1 cellular context compared by ENCODE assay signal in the genomic region with DNA sequence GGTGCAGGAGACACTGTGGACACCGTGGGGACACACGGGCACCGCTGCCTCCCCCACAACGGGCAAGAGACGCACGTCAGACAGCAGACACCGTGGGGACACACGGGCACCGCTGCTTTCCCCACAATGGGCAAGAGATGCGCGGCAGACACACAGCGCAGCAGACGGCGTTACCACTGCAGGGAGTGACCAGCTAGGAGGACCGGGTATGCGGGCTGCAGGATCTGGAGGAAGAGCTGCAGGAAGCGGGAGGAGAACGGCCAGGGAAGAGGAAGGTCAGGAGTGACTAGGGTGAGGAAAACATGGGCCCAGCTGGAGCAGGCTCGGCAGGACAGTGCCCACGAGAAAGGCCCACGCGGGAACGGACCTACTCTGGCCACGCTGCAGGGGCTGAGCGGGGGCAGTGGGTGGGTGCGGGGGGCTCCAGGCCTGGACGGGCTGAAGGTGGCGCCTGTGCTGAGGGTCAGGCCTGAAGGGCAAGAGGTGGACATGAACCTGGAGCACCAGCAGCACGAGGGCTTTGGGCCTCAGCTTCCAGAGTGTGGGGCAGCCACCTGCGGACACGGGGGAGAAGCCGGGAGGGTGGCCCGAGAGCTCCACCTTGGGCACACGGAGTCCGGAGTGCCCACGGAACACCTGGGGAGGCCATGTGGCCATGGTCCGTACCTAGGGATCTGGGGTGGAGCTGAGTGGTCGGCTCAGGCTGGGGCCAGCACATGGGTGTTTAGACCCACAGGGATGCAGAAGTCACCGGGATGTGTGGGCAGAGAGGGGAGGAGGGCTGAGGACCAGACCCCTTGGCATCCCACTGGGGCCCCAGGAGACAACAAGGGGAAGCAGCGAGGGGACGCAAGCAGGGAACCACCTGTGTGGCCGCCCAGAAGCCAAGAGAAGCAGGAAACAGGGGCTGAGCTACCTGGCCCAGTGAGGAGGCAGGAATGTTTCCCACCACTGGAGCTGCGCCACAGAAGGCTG.
TF ChIP-seq lines count a peak whose summit lies in the region.

No MANE protein-coding gene starts in this region.

TF ChIP-seq in H1, 55 proteins besides CTCF, POLR2A, EP300 and RAD21:
- TF ChIP-seq PHF8 (conservative IDR thresholded peaks at IDR 0.05; ENCODE audit: low read depth, low read length) (no peak), SUZ12 (IDR thresholded peaks at IDR 0.05; ENCODE audit: low read length) (no peak), BRCA1 (IDR thresholded peaks at IDR 0.05; ENCODE audit: low read depth, low read length) (no peak), CHD1 (IDR thresholded peaks at IDR 0.05; ENCODE audit: low read depth, low read length) (no peak), CBX8 (IDR thresholded peaks at IDR 0.05; ENCODE audit: borderline replicate concordance, low read depth, low read length) (no peak), BCL11A (IDR thresholded peaks at IDR 0.05; ENCODE audit: low read depth in 2 of 2, low read length in 2 of 2) (no peak), NRF1 (IDR thresholded peaks at IDR 0.05; ENCODE audit: low read depth, low read length) (no peak), EGR1 (IDR thresholded peaks at IDR 0.05; ENCODE audit: borderline replicate concordance, low read depth, low read length) (no peak), ZNF274 (IDR thresholded peaks at IDR 0.05; ENCODE audit: borderline replicate concordance, extremely low read depth, low read length) (no peak), CEBPB (IDR thresholded peaks at IDR 0.05; ENCODE audit: low read depth, low read length) (no peak), SP4 (IDR thresholded peaks at IDR 0.05; ENCODE audit: low read length) (no peak), HDAC2 (IDR thresholded peaks at IDR 0.05; ENCODE audit: borderline replicate concordance in 1 of 2, low read depth in 2 of 2, low read length in 2 of 2) (no peak), YY1 (IDR thresholded peaks at IDR 0.05; ENCODE audit: low read depth, low read length) (no peak), JUND (IDR thresholded peaks at IDR 0.05; ENCODE audit: low read length) (no peak), BACH1 (IDR thresholded peaks at IDR 0.05; ENCODE audit: low read length) (no peak), TBP (IDR thresholded peaks at IDR 0.05; ENCODE audit: low read depth, low read length) (no peak)
- TF ChIP-seq, protein P1, sequence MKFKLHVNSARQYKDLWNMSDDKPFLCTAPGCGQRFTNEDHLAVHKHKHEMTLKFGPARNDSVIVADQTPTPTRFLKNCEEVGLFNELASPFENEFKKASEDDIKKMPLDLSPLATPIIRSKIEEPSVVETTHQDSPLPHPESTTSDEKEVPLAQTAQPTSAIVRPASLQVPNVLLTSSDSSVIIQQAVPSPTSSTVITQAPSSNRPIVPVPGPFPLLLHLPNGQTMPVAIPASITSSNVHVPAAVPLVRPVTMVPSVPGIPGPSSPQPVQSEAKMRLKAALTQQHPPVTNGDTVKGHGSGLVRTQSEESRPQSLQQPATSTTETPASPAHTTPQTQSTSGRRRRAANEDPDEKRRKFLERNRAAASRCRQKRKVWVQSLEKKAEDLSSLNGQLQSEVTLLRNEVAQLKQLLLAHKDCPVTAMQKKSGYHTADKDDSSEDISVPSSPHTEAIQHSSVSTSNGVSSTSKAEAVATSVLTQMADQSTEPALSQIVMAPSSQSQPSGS (IDR thresholded peaks at IDR 0.05; ENCODE audit: low read length) = no peak
- TF ChIP-seq, protein P2, sequence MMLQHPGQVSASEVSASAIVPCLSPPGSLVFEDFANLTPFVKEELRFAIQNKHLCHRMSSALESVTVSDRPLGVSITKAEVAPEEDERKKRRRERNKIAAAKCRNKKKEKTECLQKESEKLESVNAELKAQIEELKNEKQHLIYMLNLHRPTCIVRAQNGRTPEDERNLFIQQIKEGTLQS (IDR thresholded peaks at IDR 0.05; ENCODE audit: insufficient read depth, low read depth, low read length) = no peak
